In genomic region chr13:110541526-110541920, GRCh38 we compare ENCODE assay signal across 13 cellular contexts. TPM values are rescaled to one million over a fixed set of nuclear protein-coding genes. Genes with fewer than 3 reads are reported as not detected.
DNase-seq lines count a peak whose midpoint lies in the region; ATAC-seq and TF ChIP-seq lines count a peak whose summit lies in the region.
"Had no signal": no experiment of that assay in that cellular context is flagged by ENCODE, and none has a peak within 500 bp of the region (broad histone marks: within the 10 kb centered on the region; RNA-seq: fewer than 3 reads in every experiment).

No MANE protein-coding gene starts in this region.

- peaks cover 4 to 75% (median 8%) of the 10 kb centered on the region in 3 donors for H3K4me1 ChIP-seq in gastroesophageal sphincter
- peaks cover 23 to 24% of the 10 kb centered on the region in 2 donors for H3K4me1 ChIP-seq in mucosa of rectum (ENCODE audit: control insufficient read depth in 2 of 2, insufficient read depth in 2 of 2, low read length in 2 of 2)
- peaks cover 31 to 56% of the 10 kb centered on the region in 2 donors for H3K4me1 ChIP-seq in thoracic aorta (ENCODE audit: control insufficient read depth in 1 of 2, low read depth in 2 of 2)

- H3K4me3 ChIP-seq in gastroesophageal sphincter, result no peak overlapping the region
- H3K4me3 ChIP-seq in mucosa of rectum (ENCODE audit: low read length in 2 of 2), result no peak overlapping the region
- no peak overlapping the region for H3K4me3 ChIP-seq in thoracic aorta

- peak; percentile 35 for ATAC-seq in gastroesophageal sphincter
- ATAC-seq in thoracic aorta (ENCODE audit: insufficient number of reproducible peaks, low FRiP score, low read depth), result no peak
- ATAC-seq in GM21786 (IDR thresholded peaks at IDR 0.05; ENCODE audit: unreplicated experiment), result no peak
- ATAC-seq: stimulated activated naive B cell treated with anti-CD40 and anti-IgM and Interleukin-4, amounts not matched to agents 10 μg/mL and 1 μg/mL and 100 μg/mL, for 72 hours had no signal

- no peak for TF ChIP-seq EP300 in gastroesophageal sphincter (IDR thresholded peaks at IDR 0.05)

- H3K9me3 ChIP-seq in gastroesophageal sphincter, result no peaks in the 10 kb centered on the region
- no peaks in the 10 kb centered on the region for H3K9me3 ChIP-seq in mucosa of rectum (ENCODE audit: control insufficient read depth in 2 of 2, low read length in 2 of 2)
- no peaks in the 10 kb centered on the region for H3K9me3 ChIP-seq in thoracic aorta

- H3K36me3 ChIP-seq in gastroesophageal sphincter (no peaks in the 10 kb centered on the region), mucosa of rectum (ENCODE audit: control insufficient read depth in 2 of 2, insufficient read depth in 2 of 2, low read length in 2 of 2) (peaks cover 2% of the 10 kb centered on the region in 2 donors), thoracic aorta (no peaks in the 10 kb centered on the region)

- H3K27ac ChIP-seq in VCaP (peak overlapping the region; percentile 89), gastroesophageal sphincter (peak overlapping the region; percentile 40 to 81 (median 72)), mucosa of rectum (ENCODE audit: low read depth in 2 of 2, low read length in 2 of 2) (peak overlapping the region; percentile 57 to 68), thoracic aorta (peak overlapping the region; percentile 68 to 82)

- no peak for TF ChIP-seq CTCF in VCaP (conservative IDR thresholded peaks at IDR 0.05)
- no peak for TF ChIP-seq CTCF in gastroesophageal sphincter (IDR thresholded peaks at IDR 0.05)
- no peak for TF ChIP-seq CTCF in thoracic aorta (IDR thresholded peaks at IDR 0.05)

- H3K9ac ChIP-seq in mucosa of rectum (ENCODE audit: low read depth in 1 of 2, low read length in 2 of 2), result peak overlapping the region in 1 of 2 donors; percentile 47

- WGBS in gastroesophageal sphincter (ENCODE audit: low coverage in 1 of 2), 2 donors, result 20 to 59% methylated on average over 1 to 4 of the region's 4 CpGs

- H3K27me3 ChIP-seq in gastroesophageal sphincter (no peaks in the 10 kb centered on the region), mucosa of rectum (ENCODE audit: control insufficient read depth in 2 of 2, insufficient read depth in 2 of 2, low read length in 2 of 2) (no peaks in the 10 kb centered on the region), thoracic aorta (replicated peaks; ENCODE audit: insufficient read depth) (no peaks in the 10 kb centered on the region)

- DNase-seq in thoracic aorta (ENCODE audit: low spot score) (no peak), erythroblast (lab: John Stamatoyannopoulos, UW) (no peak), NOMO-1 treated with DMSO at 0.1 percent for 48 hours (lab: John Stamatoyannopoulos, UW; ENCODE audit: unreplicated experiment) (no peak)
- no peak for DNase-seq in activated T-cell treated with anti-CD3 and anti-CD28 coated beads, Interleukin-2, amount 50 U/mL, for 1 hour
- DNase-seq: activated CD4-positive, alpha-beta T cell treated with anti-CD3 and anti-CD28 coated beads for 48 hours; CD4-positive, alpha-beta memory T cell; occipital lobe; stimulated activated naive B cell treated with anti-CD40 and anti-IgM and Interleukin-4, amounts not matched to agents 10 μg/mL and 1 μg/mL and 100 μg/mL, for 72 hours; SW 1271 had no signal

- no peak for TF ChIP-seq POLR2A in gastroesophageal sphincter (IDR thresholded peaks at IDR 0.05)
- TF ChIP-seq POLR2A in erythroblast (IDR thresholded peaks at IDR 0.05; ENCODE audit: low read length), result no peak

RNA-seq across cellular contexts. Expression of gene RAB20, which starts 20.0 kb away (rescaled TPM):
- total RNA-seq in gastroesophageal sphincter (10 to 100 TPM in 3 of 4 donors, 1 to 10 TPM in 1; 8.7 to 32.8 (median 18.4) TPM), thoracic aorta (10 to 100 TPM; 22.6 to 34.5 TPM)
